1 cellular context compared by ENCODE assay signal in genomic region chr4:898869-899555, GRCh38.
TF ChIP-seq lines count a peak whose summit lies in the region.

No MANE protein-coding gene starts in this region.

TF ChIP-seq in GM12878, 131 proteins besides CTCF, POLR2A, EP300 and RAD21:
- no peak for TF ChIP-seq CBX3 (IDR thresholded peaks at IDR 0.05; ENCODE audit: borderline replicate concordance, low read depth)
- no peak for TF ChIP-seq CHD2 (IDR thresholded peaks at IDR 0.05; ENCODE audit: borderline replicate concordance, low read depth, low read length)
- no peak for TF ChIP-seq POLR2AphosphoS5 (IDR thresholded peaks at IDR 0.05; ENCODE audit: low read length)
- no peak for TF ChIP-seq SMC3 (IDR thresholded peaks at IDR 0.05; ENCODE audit: borderline replicate concordance, low read length)
- no peak for TF ChIP-seq NR2F1 (conservative IDR thresholded peaks at IDR 0.05)
- no peak for TF ChIP-seq BCL3 (IDR thresholded peaks at IDR 0.05; ENCODE audit: borderline replicate concordance, insufficient read depth, low read depth, low read length, poor library complexity, severe bottlenecking)
- TF ChIP-seq SMAD1 (IDR thresholded peaks at IDR 0.05; ENCODE audit: low read depth, partially characterized antibody): no peak
- no peak for TF ChIP-seq ATF7 (IDR thresholded peaks at IDR 0.05; ENCODE audit: low read depth)
- TF ChIP-seq HCFC1 (IDR thresholded peaks at IDR 0.05; ENCODE audit: low read length): no peak
- TF ChIP-seq RAD51 (IDR thresholded peaks at IDR 0.05): no peak
- no peak for TF ChIP-seq BCLAF1 (IDR thresholded peaks at IDR 0.05)
- TF ChIP-seq SIX5 (IDR thresholded peaks at IDR 0.05; ENCODE audit: low read depth, low read length, severe bottlenecking): no peak
- TF ChIP-seq BCL11A (IDR thresholded peaks at IDR 0.05; ENCODE audit: low read depth, low read length): no peak
- TF ChIP-seq MAX (IDR thresholded peaks at IDR 0.05; ENCODE audit: low read depth, low read length): no peak
